Comparison of ENCODE assay signal across 11 cellular contexts in genomic region chr2:85811173-85811849, GRCh38. TPM values are rescaled to one million over a fixed set of nuclear protein-coding genes. Genes with fewer than 3 reads are reported as not detected.
DNase-seq lines count a peak whose midpoint lies in the region; ATAC-seq and TF ChIP-seq lines count a peak whose summit lies in the region.
"Had no signal": no experiment of that assay in that cellular context is flagged by ENCODE, and none has a peak within 500 bp of the region (broad histone marks: within the 10 kb centered on the region; RNA-seq: fewer than 3 reads in every experiment).

No MANE protein-coding gene starts in this region.

- TF ChIP-seq EP300 in ovary (IDR thresholded peaks at IDR 0.05), result no peak

- H3F3A ChIP-seq in PC-3 (ENCODE audit: low read length, unreplicated experiment), result no peaks in the 10 kb centered on the region

- DNase-seq in PC-3 (peak; percentile 13), fibroblast of peridontal ligament (ENCODE audit: extremely low read depth) (peak; percentile 65), ovary (peak; percentile 60 to 74 (median 73)), NCI-H2107 treated with DMSO at 0.1 percent for 48 hours (lab: John Stamatoyannopoulos, UW; ENCODE audit: unreplicated experiment) (no peak), T-helper 9 cell (no peak), GF-D8 (lab: John Stamatoyannopoulos, UW) (no peak)
- DNase-seq in stimulated activated CD4-positive, alpha-beta T cell treated with anti-CD3 and anti-CD28 coated beads, Interleukin-4, amount 100 ng/mL, for 4 hours, result no peak
- DNase-seq: NCI-H146; stimulated activated CD4-positive, alpha-beta T cell treated with anti-CD3 and anti-CD28 coated beads, Interleukin-2, amount 100 ng/mL, for 48 hours had no signal

- H2AFZ ChIP-seq in PC-3 (ENCODE audit: low read length), result peak overlapping the region; percentile 58; the same call in 1 of the 2 replicates

- no peaks in the 10 kb centered on the region for H3K79me2 ChIP-seq in PC-3 (ENCODE audit: low read length)

- peak overlapping the region; percentile 23; the same call in 1 of the 2 replicates for H3K4me2 ChIP-seq in PC-3 (ENCODE audit: low read length)

- WGBS in ovary, 3 donors, result 17 to 28% (median 23%) methylated on average over 27 to 39 of the region's 39 CpGs

- no peaks in the 10 kb centered on the region for H3K36me3 ChIP-seq in PC-3 (ENCODE audit: low read depth, low read length)
- no peaks in the 10 kb centered on the region for H3K36me3 ChIP-seq in ovary
- H3K36me3 ChIP-seq: adrenal gland had no signal

- no peak for TF ChIP-seq CTCF in C4-2B (conservative IDR thresholded peaks at IDR 0.05)
- no peak for TF ChIP-seq CTCF in PC-3 (conservative IDR thresholded peaks at IDR 0.05; ENCODE audit: low read depth, low read length)
- TF ChIP-seq CTCF in ovary (IDR thresholded peaks at IDR 0.05), result no peak

- H3K4me3 ChIP-seq in PC-3 (ENCODE audit: low read length), result no peak overlapping the region
- no peak overlapping the region for H3K4me3 ChIP-seq in ovary
- H3K4me3 ChIP-seq: adrenal gland had no signal

- H3K27ac ChIP-seq in C4-2B, result peak overlapping the region; percentile 19; the same call in 1 of the 2 replicates
- H3K27ac ChIP-seq in PC-3 (ENCODE audit: low read length), result no peak overlapping the region
- peak overlapping the region in 1 of 2 donors; percentile 61 for H3K27ac ChIP-seq in ovary
- H3K27ac ChIP-seq: adrenal gland had no signal

- H3K4me1 ChIP-seq in PC-3 (ENCODE audit: insufficient read depth, low read length), result peaks cover 4% of the 10 kb centered on the region; the same call in 1 of the 2 replicates
- H3K4me1 ChIP-seq in ovary (ENCODE audit: insufficient read depth), result peaks cover 9% of the 10 kb centered on the region
- H3K4me1 ChIP-seq: adrenal gland had no signal

- no peaks in the 10 kb centered on the region for H3K27me3 ChIP-seq in PC-3 (ENCODE audit: low read length)
- H3K27me3 ChIP-seq in ovary, result no peaks in the 10 kb centered on the region
- H3K27me3 ChIP-seq: adrenal gland had no signal

- peak; percentile 51 for ATAC-seq in PC-3

- TF ChIP-seq POLR2A in ovary (IDR thresholded peaks at IDR 0.05), result no peak

- CTCF ChIA-PET in PC-3 (lab: Charles Lee), result interaction anchor here (0.8 kb wide), 1 partner anchor 41 kb away, joined by 3 read pairs; no protein-coding TSS in a partner anchor

- intact Hi-C loops in PC-3 (cut with micrococcal nuclease), result loop anchor here (10.0 kb wide), 1 partner anchor 167 kb away; no protein-coding TSS in a partner anchor
- intact Hi-C loops in ovary (cut with DNase I), result loop anchor here (5.0 kb wide), 4 partner anchors 39 to 174 kb away; no protein-coding TSS in a partner anchor

- POLR2A ChIA-PET in PC-3 (lab: Charles Lee; ENCODE audit: unreplicated experiment), result no interaction called here

- no peaks in the 10 kb centered on the region for H4K20me1 ChIP-seq in PC-3 (ENCODE audit: low read length)

- H3K9me3 ChIP-seq in PC-3 (ENCODE audit: low read length) (no peaks in the 10 kb centered on the region), ovary (no peaks in the 10 kb centered on the region)
- H3K9me3 ChIP-seq: adrenal gland had no signal

- no TSS peak for BruUV-seq in PC-3 (replicated peaks; lab: Mats Ljungman, UMichigan)

- no peak overlapping the region for H3K9ac ChIP-seq in PC-3 (ENCODE audit: low read length)

- H3K9me2 ChIP-seq in PC-3 (replicated peaks; ENCODE audit: low read length), result no peaks in the 10 kb centered on the region

RNA-seq across cellular contexts. Expression of gene ATOH8, which starts 57.5 kb away (rescaled TPM):
- total RNA-seq in PC-3 (2014; rRNA removed) (0.04 TPM in 1 of 2 replicates, not detected in the other), ovary (10 to 100 TPM; 10.7 to 37.7 (median 29.6) TPM)
- polyA plus RNA-seq in ovary, result 10 to 100 TPM in 1 of 2 donors, 1 to 10 TPM in 1; 9.4 to 37.3 TPM

Comparison
In these comparisons a context has a peak if more than half of its experiments do, and no peak if none do; other contexts are left out.
1. DNase-seq: peak in PC-3 (single experiment), fibroblast of peridontal ligament (single experiment) and ovary (5 of 5); none in NCI-H2107 treated with DMSO at 0.1 percent for 48 hours (single experiment), T-helper 9 cell (single experiment), stimulated activated CD4-positive, alpha-beta T cell treated with anti-CD3 and anti-CD28 coated beads, Interleukin-4, amount 100 ng/mL, for 4 hours (0 of 2) and GF-D8 (single experiment).
2. RNA of gene ATOH8, which starts 57.5 kb away (total RNA-seq): 10.7 to 37.7 TPM in ovary; 0.04 TPM in PC-3; every median in the first group is over 10 times any median in the second.